Comparison of ENCODE assay signal across 19 cellular contexts in genomic region chr21:45006536-45007079, GRCh38.
DNase-seq lines count a peak whose midpoint lies in the region; ATAC-seq, FAIRE-seq and TF ChIP-seq lines count a peak whose summit lies in the region.
"Had no signal": no experiment of that assay in that cellular context is flagged by ENCODE, and none has a peak within 500 bp of the region (broad histone marks: within the 10 kb centered on the region; RNA-seq: fewer than 3 reads in every experiment).

No MANE protein-coding gene starts in this region.

- H2AFZ ChIP-seq in HepG2 (ENCODE audit: low read length) (no peak overlapping the region), neuronal stem cell (ENCODE audit: low read length) (no peak overlapping the region)
- H2AFZ ChIP-seq: GM23248 had no signal

- H3K27me3 Mint-ChIP-seq in chondrocyte (ENCODE audit: low read depth) = no peaks in the 10 kb centered on the region

- H3K4me3 Mint-ChIP-seq in chondrocyte (ENCODE audit: unreplicated experiment) = no peak overlapping the region
- H3K4me3 Mint-ChIP-seq: CD4-positive, alpha-beta T cell had no signal

- H3K4me3 ChIP-seq in HepG2 (replicated peaks in 1 of 3; ENCODE audit: insufficient read depth in 1 of 3, low read depth in 2 of 3, low read length in 3 of 3) (no peak overlapping the region), right lobe of liver (no peak overlapping the region), spleen (no peak overlapping the region), neuronal stem cell (ENCODE audit: low read length in 2 of 2) (no peak overlapping the region)
- H3K4me3 ChIP-seq: BLaER1 treated with 17β-estradiol and CSF1 and Interleukin-3, amounts not matched to agents 10 nM and 100 nM; GM12878; GM23248 had no signal

- H3K4me1 Mint-ChIP-seq in chondrocyte (ENCODE audit: low read depth) = peaks cover 22% of the 10 kb centered on the region

- no peak overlapping the region for H2BK120ac ChIP-seq in neuronal stem cell (ENCODE audit: low read depth, low read length)

- H3K4me1 ChIP-seq in HepG2 (ENCODE audit: insufficient read depth, low read length) (peaks cover 73% of the 10 kb centered on the region), right lobe of liver (no peaks in the 10 kb centered on the region), spleen (peaks cover 0 to 25% (median 9%) of the 10 kb centered on the region in 6 donors), neuronal stem cell (ENCODE audit: control insufficient read depth in 2 of 2, insufficient read depth in 1 of 2, low read depth in 1 of 2, low read length in 2 of 2) (peaks cover 18 to 22% of the 10 kb centered on the region in 2 donors)

- H2BK5ac ChIP-seq in neuronal stem cell (ENCODE audit: low read length) = no peak overlapping the region

- no TSS peak for BruUV-seq in HepG2 (replicated peaks; lab: Mats Ljungman, UMichigan)

- H3K27me3 ChIP-seq in HepG2 (ENCODE audit: control insufficient read depth in 1 of 2, insufficient read depth in 2 of 2, low read length in 2 of 2) = peaks cover 1 to 11% of the 10 kb centered on the region in 2 experiments; a peak in 3 of 5 replicates
- H3K27me3 ChIP-seq in right lobe of liver = no peaks in the 10 kb centered on the region
- H3K27me3 ChIP-seq in spleen (replicated peaks in 1 of 7) = peaks cover 0 to 9% (median 0%) of the 10 kb centered on the region in 7 donors
- peaks cover 0 to 8% (median 3%) of the 10 kb centered on the region in 3 experiments for H3K27me3 ChIP-seq in neuronal stem cell (ENCODE audit: control insufficient read depth in 3 of 3, insufficient read depth in 3 of 3, low read depth in 1 of 3, low read length in 3 of 3)

- no peak overlapping the region for H2BK12ac ChIP-seq in neuronal stem cell (ENCODE audit: low read length)

- H3K79me2 ChIP-seq in HepG2 (ENCODE audit: insufficient read depth, low read length) = no peaks in the 10 kb centered on the region

- TF ChIP-seq EP300 in HepG2 (IDR thresholded peaks at IDR 0.05; ENCODE audit: low read depth in 2 of 2, low read length in 2 of 2) (no peak), HepG2 (CRISPR knock-in tag; IDR thresholded peaks at IDR 0.05; ENCODE audit: borderline replicate concordance) (no peak)

- H3K18ac ChIP-seq in neuronal stem cell (ENCODE audit: low read length) = no peak overlapping the region

- no peak for TF ChIP-seq POLR2A in HepG2 (IDR thresholded peaks at IDR 0.05; ENCODE audit: insufficient read depth in 1 of 2, low read depth in 2 of 2, low read length in 2 of 2)
- TF ChIP-seq POLR2A in right lobe of liver (IDR thresholded peaks at IDR 0.05) = no peak
- TF ChIP-seq POLR2A in spleen (IDR thresholded peaks at IDR 0.05) = no peak

- H3K9ac ChIP-seq in HepG2 (ENCODE audit: insufficient read depth, low read depth, low read length) = no peak overlapping the region
- no peak overlapping the region for H3K9ac ChIP-seq in neuronal stem cell (ENCODE audit: low read depth, low read length, poor library complexity)
- H3K9ac ChIP-seq: BLaER1 treated with 17β-estradiol and CSF1 and Interleukin-3, amounts not matched to agents 10 nM and 100 nM; GM23248 had no signal

- no peak overlapping the region for H3K4ac ChIP-seq in neuronal stem cell (ENCODE audit: low read length)

- ATAC-seq in HepG2 = no peak
- no peak for ATAC-seq in right lobe of liver
- ATAC-seq: GM12878, HCT116 had no signal

- intact Hi-C loops in HepG2 (cut with micrococcal nuclease; ENCODE audit: unreplicated experiment) = no loop called here
- intact Hi-C loops in right lobe of liver (cut with DNase I) = no loop called here
- intact Hi-C loops in spleen (cut with DNase I; ENCODE audit: low total_unique reads) = no loop called here

- in situ Hi-C loops in HepG2 (cut with HindIII; ENCODE audit: extremely low pct_ligation_motif_present, low pct_unique_long_range_greater_than_20kb) = no loop called here

- H4K20me1 ChIP-seq in HepG2 (ENCODE audit: insufficient read depth, low read length) = no peaks in the 10 kb centered on the region

- no peaks in the 10 kb centered on the region for H3K79me1 ChIP-seq in neuronal stem cell (ENCODE audit: low read depth, low read length)

- H2AK5ac ChIP-seq in neuronal stem cell (ENCODE audit: low read depth, low read length) = no peak overlapping the region

- H3K9me3 ChIP-seq in HepG2 (ENCODE audit: low read length) = no peaks in the 10 kb centered on the region
- H3K9me3 ChIP-seq in right lobe of liver = no peaks in the 10 kb centered on the region
- peaks cover 0 to 15% (median 4%) of the 10 kb centered on the region in 8 donors for H3K9me3 ChIP-seq in spleen
- H3K9me3 ChIP-seq in neuronal stem cell (replicated peaks in 1 of 2; ENCODE audit: control insufficient read depth in 2 of 2, insufficient read depth in 1 of 2, low read depth in 1 of 2, low read length in 2 of 2) = peaks cover 4 to 5% of the 10 kb centered on the region in 2 donors

- no peaks in the 10 kb centered on the region for H3K36me3 ChIP-seq in HepG2 (replicated peaks in 1 of 2; ENCODE audit: control insufficient read depth in 1 of 2, insufficient read depth in 2 of 2, low read length in 2 of 2)
- no peaks in the 10 kb centered on the region for H3K36me3 ChIP-seq in right lobe of liver
- no peaks in the 10 kb centered on the region for H3K36me3 ChIP-seq in spleen
- H3K36me3 ChIP-seq in neuronal stem cell (replicated peaks in 1 of 2; ENCODE audit: control insufficient read depth in 2 of 2, insufficient read depth in 2 of 2, low read length in 2 of 2) = no peaks in the 10 kb centered on the region

- H4K91ac ChIP-seq in neuronal stem cell (ENCODE audit: low read depth, low read length, poor library complexity) = no peak overlapping the region

- no peak overlapping the region for H4K8ac ChIP-seq in neuronal stem cell (ENCODE audit: low read depth, low read length)

- DNase-seq in NCI-H524 (lab: John Stamatoyannopoulos, UW) (peak; percentile 26 to 56), NCI-H524 treated with DMSO at 0.1 percent for 48 hours (lab: John Stamatoyannopoulos, UW) (no peak), HepG2 (ENCODE audit: low spot score) (no peak), right lobe of liver (no peak), chondrocyte (ENCODE audit: low spot score) (peak; percentile 34), spleen (peak; percentile 6), SHP77 (lab: John Stamatoyannopoulos, UW) (no peak), neuronal stem cell (ENCODE audit: low spot score) (no peak)
- DNase-seq: 8988T; AML-193; Calu3; CD4-positive, alpha-beta T cell; DMS 273 treated with DMSO at 0.1 percent for 48 hours; GM23248 had no signal

- TF ChIP-seq CTCF in HepG2 (CRISPR knock-in tag; IDR thresholded peaks at IDR 0.05) = no peak
- TF ChIP-seq CTCF in right lobe of liver (IDR thresholded peaks at IDR 0.05) = no peak
- TF ChIP-seq CTCF in chondrocyte (IDR thresholded peaks at IDR 0.05) = no peak
- no peak for TF ChIP-seq CTCF in spleen (IDR thresholded peaks at IDR 0.05 in 8 of 11, conservative IDR thresholded peaks at IDR 0.05 in 3 of 11)

- POLR2A ChIA-PET in HepG2 (lab: Yijun Ruan, JAX) = interaction anchor here (0.9 kb wide), 1 partner anchor 22 kb away, joined by 3 read pairs; no protein-coding TSS in a partner anchor

- FAIRE-seq in HepG2 (lab: Jason Lieb, UNC) = no peak
- FAIRE-seq: GM12878, GM18507, H54 had no signal

- TF ChIP-seq RAD21 in HepG2 (CRISPR knock-in tag; IDR thresholded peaks at IDR 0.05) = no peak

- H3K27ac ChIP-seq in HepG2 (ENCODE audit: extremely low read length, insufficient read depth, low read length) (no peak overlapping the region), right lobe of liver (no peak overlapping the region), spleen (no peak overlapping the region), neuronal stem cell (replicated peaks; ENCODE audit: low read length) (no peak overlapping the region)
- H3K27ac ChIP-seq: BLaER1 treated with 17β-estradiol and CSF1 and Interleukin-3, amounts not matched to agents 10 nM and 100 nM; GM23248 had no signal

- H3K36me3 Mint-ChIP-seq in chondrocyte (ENCODE audit: low read depth) = peaks cover 4% of the 10 kb centered on the region

- CTCF ChIA-PET in HepG2 (lab: Yijun Ruan, JAX; ENCODE audit: low intra/inter-chr PET ratio, low total read pairs) = no interaction called here

- no peak overlapping the region for H2BK15ac ChIP-seq in neuronal stem cell (ENCODE audit: low read length)

- H3K14ac ChIP-seq in neuronal stem cell (ENCODE audit: low read length) = no peak overlapping the region

- H3K4me2 ChIP-seq in HepG2 (ENCODE audit: low read depth, low read length) (no peak overlapping the region), neuronal stem cell (ENCODE audit: insufficient read depth, low read length, poor library complexity, severe bottlenecking) (no peak overlapping the region)

- WGBS in HepG2 (ENCODE audit: low lambda C conversion rate) = 40% methylated on average over 9 of the region's 9 CpGs
- 69% methylated on average over 8 of the region's 9 CpGs for WGBS in right lobe of liver (ENCODE audit: insufficient coverage, low coverage, low lambda C conversion rate, missing lambda C conversion rate)
- WGBS in spleen, 5 donors = 85 to 94% (median 89%) methylated on average over 9 of the region's 9 CpGs
- no CpG with 5 or more reads among the region's 9 CpGs for WGBS in neuronal stem cell (ENCODE audit: extremely low coverage in 2 of 2, insufficient read length in 2 of 2, insufficient replicate concordance in 1 of 2), 2 donors

- H3K27ac Mint-ChIP-seq in chondrocyte (ENCODE audit: unreplicated experiment) = no peak overlapping the region
- H3K27ac Mint-ChIP-seq: CD4-positive, alpha-beta T cell had no signal

- no peak overlapping the region for H3K23ac ChIP-seq in neuronal stem cell (ENCODE audit: low read depth, low read length, poor library complexity)

- H3K9me3 Mint-ChIP-seq in chondrocyte (ENCODE audit: low read depth) = peaks cover 21% of the 10 kb centered on the region
- H3K9me3 Mint-ChIP-seq: CD4-positive, alpha-beta T cell had no signal

TF ChIP-seq in HepG2, 621 proteins besides CTCF, POLR2A, EP300 and RAD21 (continues in another document):
- no peak for TF ChIP-seq HOXA5 (CRISPR knock-in tag; IDR thresholded peaks at IDR 0.05)
- peak; percentile 23; the same call in 1 of the 2 replicates for TF ChIP-seq SALL1 (CRISPR knock-in tag; IDR thresholded peaks at IDR 0.05)
- no peak for TF ChIP-seq ZNF614 (CRISPR knock-in tag; IDR thresholded peaks at IDR 0.05; ENCODE audit: borderline replicate concordance)
- TF ChIP-seq MIER2 (CRISPR knock-in tag; IDR thresholded peaks at IDR 0.05) = no peak

Comparison
In these comparisons a context has a peak if more than half of its experiments do, and no peak if none do; other contexts are left out.
1. DNase-seq: peak in NCI-H524 (2 of 2), chondrocyte (single experiment) and spleen (single experiment); none in NCI-H524 treated with DMSO at 0.1 percent for 48 hours (single experiment), HepG2 (single experiment), right lobe of liver (0 of 3), SHP77 (0 of 2) and neuronal stem cell (single experiment).